Comparison of ENCODE assay signal across 8 cellular contexts in the genomic region with DNA sequence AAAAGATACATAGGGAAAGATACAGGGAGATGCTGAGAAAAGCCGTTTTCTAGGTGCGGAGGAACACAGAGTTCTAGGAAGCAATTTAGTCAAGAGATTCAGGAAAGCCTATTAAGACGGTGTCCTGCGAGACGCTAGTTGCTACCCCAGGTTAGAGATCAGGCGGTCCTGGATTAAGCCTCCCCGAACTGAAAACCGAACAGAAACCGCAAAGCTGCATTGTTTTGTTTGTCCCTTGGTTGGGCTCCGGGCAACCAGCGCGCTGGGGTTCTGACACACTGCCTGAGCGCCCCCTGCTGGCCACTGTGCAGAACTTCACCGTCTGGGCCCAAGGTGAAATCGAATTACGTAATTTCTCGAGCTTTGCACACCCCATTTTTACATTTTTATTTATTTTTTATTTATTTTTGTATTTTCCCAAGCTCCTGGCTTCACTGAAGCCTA. TPM values are rescaled to one million over a fixed set of nuclear protein-coding genes. Genes with fewer than 3 reads are reported as not detected.
DNase-seq lines count a peak whose midpoint lies in the region; ATAC-seq and TF ChIP-seq lines count a peak whose summit lies in the region.

No MANE protein-coding gene starts in this region.

- H3K9me3 ChIP-seq in Peyer's patch = no peaks in the 10 kb centered on the region

- H3K4me3 Mint-ChIP-seq in naive B cell = peak overlapping the region; percentile 61 to 88 (median 76)
- peak overlapping the region; percentile 64 for H3K4me3 Mint-ChIP-seq in stimulated activated effector memory CD8-positive, alpha-beta T cell treated with anti-CD3 and anti-CD28 coated beads, Interleukin-12 subunit alpha, Interleukin-12 subunit beta, amount 100 ng/mL, for 72 hours

- peak overlapping the region; percentile 37 to 80 (median 52) for H3K27ac ChIP-seq in Peyer's patch

- H3K27me3 ChIP-seq in Peyer's patch = no peaks in the 10 kb centered on the region

- TF ChIP-seq CTCF in Peyer's patch (IDR thresholded peaks at IDR 0.05) = peak; percentile 94 to 99 (median 97)

- peaks cover 14 to 19% (median 17%) of the 10 kb centered on the region in 3 donors for H3K4me1 Mint-ChIP-seq in naive B cell
- peaks cover 16% of the 10 kb centered on the region for H3K4me1 Mint-ChIP-seq in stimulated activated effector memory CD8-positive, alpha-beta T cell treated with anti-CD3 and anti-CD28 coated beads, Interleukin-12 subunit alpha, Interleukin-12 subunit beta, amount 100 ng/mL, for 72 hours

- no peaks in the 10 kb centered on the region for H3K36me3 ChIP-seq in Peyer's patch

- DNase-seq in DMS53 treated with DMSO at 0.1 percent for 48 hours (lab: John Stamatoyannopoulos, UW; ENCODE audit: unreplicated experiment) (peak; percentile 56), Peyer's patch (peak; percentile 78 to 93 (median 89)), activated T-helper 1 cell treated with Interleukin-2 at 50 U/mL for 16 hours (ENCODE audit: low read depth) (peak; percentile 74), fibroblast of gingiva (ENCODE audit: low read depth) (peak; percentile 91), naive B cell (peak; percentile 87)
- DNase-seq in Jurkat, Clone E6-1 (ENCODE audit: low read depth, low spot score) = peak; percentile 61
- DNase-seq in stimulated activated effector memory CD8-positive, alpha-beta T cell treated with anti-CD3 and anti-CD28 coated beads, Interleukin-12 subunit alpha, Interleukin-12 subunit beta, amount 100 ng/mL, for 72 hours (ENCODE audit: low spot score in 2 of 2) = peak; percentile 72 to 88

- no peaks in the 10 kb centered on the region for H3K36me3 Mint-ChIP-seq in naive B cell
- H3K36me3 Mint-ChIP-seq in stimulated activated effector memory CD8-positive, alpha-beta T cell treated with anti-CD3 and anti-CD28 coated beads, Interleukin-12 subunit alpha, Interleukin-12 subunit beta, amount 100 ng/mL, for 72 hours = no peaks in the 10 kb centered on the region

- no peaks in the 10 kb centered on the region for H3K9me3 Mint-ChIP-seq in naive B cell
- H3K9me3 Mint-ChIP-seq in stimulated activated effector memory CD8-positive, alpha-beta T cell treated with anti-CD3 and anti-CD28 coated beads, Interleukin-12 subunit alpha, Interleukin-12 subunit beta, amount 100 ng/mL, for 72 hours = no peaks in the 10 kb centered on the region

- peaks cover 9 to 20% (median 16%) of the 10 kb centered on the region in 3 donors for H3K27me3 Mint-ChIP-seq in naive B cell

- TF ChIP-seq POLR2A in Peyer's patch (IDR thresholded peaks at IDR 0.05) = no peak

- peak overlapping the region; percentile 47 to 96 (median 95) for H3K27ac Mint-ChIP-seq in naive B cell
- H3K27ac Mint-ChIP-seq in stimulated activated effector memory CD8-positive, alpha-beta T cell treated with anti-CD3 and anti-CD28 coated beads, Interleukin-12 subunit alpha, Interleukin-12 subunit beta, amount 100 ng/mL, for 72 hours = peak overlapping the region; percentile 90

- peak overlapping the region; percentile 51 for H3K4me3 ChIP-seq in Jurkat, Clone E6-1 (ENCODE audit: low read length)
- H3K4me3 ChIP-seq in Peyer's patch = peak overlapping the region; percentile 19 to 63 (median 38)

- H3K4me1 ChIP-seq in Peyer's patch = peaks cover 0 to 19% (median 5%) of the 10 kb centered on the region in 4 donors

- peak; percentile 87 for ATAC-seq in GM21723 (IDR thresholded peaks at IDR 0.05; ENCODE audit: unreplicated experiment)
- peak; percentile 95 to 97 for ATAC-seq in naive B cell (ENCODE audit: low read depth in 2 of 2)
- peak; percentile 88 for ATAC-seq in stimulated activated effector memory CD8-positive, alpha-beta T cell treated with anti-CD3 and anti-CD28 coated beads, Interleukin-12 subunit alpha, Interleukin-12 subunit beta, amount 100 ng/mL, for 72 hours

RNA-seq across cellular contexts. Expression of gene NDUFB4, which starts 37.3 kb away (rescaled TPM):
- polyA plus RNA-seq in Jurkat, Clone E6-1 (2012; ENCODE audit: insufficient read depth, insufficient read length) = 938 TPM
- total RNA-seq in Peyer's patch = 100 to 1,000 TPM in 1 of 4 donors, 10 to 100 TPM in 3; 43.7 to 156 (median 79.6) TPM
- 100 to 1,000 TPM; 192 to 261 (median 230) TPM for polyA plus RNA-seq in naive B cell (ENCODE audit: low read depth in 6 of 6)

Comparison
In these comparisons a context has a peak if more than half of its experiments do, and no peak if none do; other contexts are left out.
1. Peak in every context shown above with its lines: DNase-seq, ATAC-seq, H3K4me3 ChIP-seq and H3K27ac ChIP-seq.